Comparison of ENCODE assay signal across 9 cellular contexts in genomic region chr10:110704070-110704469, GRCh38. TPM values are rescaled to one million over a fixed set of nuclear protein-coding genes. Genes with fewer than 3 reads are reported as not detected.
"Had no signal": no experiment of that assay in that cellular context is flagged by ENCODE, and none has a peak within 500 bp of the region (broad histone marks: within the 10 kb centered on the region; RNA-seq: fewer than 3 reads in every experiment).

No MANE protein-coding gene starts in this region.

- FAIRE-seq: H1, H54, HepG2 had no signal

- H3K4me3 ChIP-seq: GM23338 had no signal

- H3K4me2 ChIP-seq: GM23338 had no signal

- DNase-seq: H9, HCEC 1CT, HFFc6 had no signal

- H3K27ac ChIP-seq: HL-60 had no signal

- ATAC-seq: GM23338, HepG2 had no signal

- H2AFZ ChIP-seq: GM23338 had no signal

RNA-seq across cellular contexts. Expression of gene RBM20, which starts 59.9 kb away (rescaled TPM):
- total RNA-seq: HFFc6 had no signal
- polyA plus RNA-seq: IgD-negative memory B cell had no signal
